8 cellular contexts compared by ENCODE assay signal in the genomic region with DNA sequence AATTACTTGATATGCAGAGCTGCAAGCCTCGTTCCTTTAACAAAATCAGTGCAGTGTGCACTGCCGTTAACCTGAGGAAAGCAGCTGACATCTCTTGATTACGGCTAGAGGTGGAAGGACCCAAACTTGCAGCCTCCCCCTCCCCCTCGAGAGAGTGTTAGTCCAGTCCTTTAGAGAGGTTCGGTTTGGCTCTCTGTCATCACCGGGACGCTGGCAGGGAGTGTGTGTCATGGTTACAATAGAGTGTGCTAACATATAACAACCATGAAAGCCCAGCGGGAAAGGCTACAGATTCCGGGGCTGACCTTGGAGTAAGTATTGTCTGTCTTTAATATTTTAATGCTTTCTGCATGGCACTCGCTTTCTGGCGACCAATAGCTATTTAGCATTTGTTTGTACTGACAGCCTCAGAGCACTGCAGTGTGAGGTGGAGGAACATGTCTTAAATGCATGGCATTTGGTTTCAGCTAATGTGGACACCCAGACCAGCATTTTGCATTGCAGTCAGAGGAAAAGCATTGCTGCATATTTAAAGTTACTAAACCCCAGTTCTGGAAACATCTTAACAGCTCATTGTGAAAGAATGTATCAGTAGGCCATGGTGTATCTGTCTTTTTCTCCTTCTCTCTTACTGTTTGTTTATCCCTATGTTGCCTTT.
DNase-seq lines count a peak whose midpoint lies in the region; ATAC-seq and TF ChIP-seq lines count a peak whose summit lies in the region.

No MANE protein-coding gene starts in this region.

- H3K9me3 ChIP-seq in HUES6 (ENCODE audit: control insufficient read depth, insufficient read depth, low read depth, low read length), result no peaks in the 10 kb centered on the region
- no peaks in the 10 kb centered on the region for H3K9me3 ChIP-seq in Karpas-422 (ENCODE audit: low read length)

- peak; percentile 78 for ATAC-seq in left lobe of liver
- ATAC-seq in GM19324 (IDR thresholded peaks at IDR 0.05; ENCODE audit: low FRiP score, unreplicated experiment), result no peak
- ATAC-seq in stimulated activated effector memory CD8-positive, alpha-beta T cell treated with anti-CD3 and anti-CD28 coated beads, Interleukin-12 subunit alpha, Interleukin-12 subunit beta, amount 100 ng/mL, for 72 hours, result no peak

- H3K36me3 ChIP-seq in HUES6 (ENCODE audit: control insufficient read depth, insufficient read depth, low read length) (no peaks in the 10 kb centered on the region), Karpas-422 (ENCODE audit: insufficient read depth, low read length) (no peaks in the 10 kb centered on the region)

- no peak overlapping the region; the same call in 1 of the 2 replicates for H3K27ac ChIP-seq in HUES6 (ENCODE audit: low read depth, low read length)
- no peak overlapping the region for H3K27ac ChIP-seq in substantia nigra (ENCODE audit: low read depth, low read length, poor library complexity, severe bottlenecking)
- H3K27ac ChIP-seq in Karpas-422 (ENCODE audit: low read length), result no peak overlapping the region

- DNase-seq in chondrocyte (ENCODE audit: low spot score) (no peak), left lobe of liver (ENCODE audit: low spot score) (peak; percentile 49), substantia nigra (lab: John Stamatoyannopoulos, UW) (peak in 29 of 49 donors; percentile 2 to 51 (median 19)), Karpas-422 (no peak)
- no peak for DNase-seq in activated CD8-positive, alpha-beta memory T cell treated with anti-CD3 and anti-CD28 coated beads, Interleukin-2, amount 50 U/mL, for 4 hours
- DNase-seq in stimulated activated effector memory CD8-positive, alpha-beta T cell treated with anti-CD3 and anti-CD28 coated beads, Interleukin-12 subunit alpha, Interleukin-12 subunit beta, amount 100 ng/mL, for 72 hours (ENCODE audit: low spot score in 2 of 2), result no peak

- no peaks in the 10 kb centered on the region for H3K9me3 Mint-ChIP-seq in chondrocyte (ENCODE audit: low read depth)
- no peaks in the 10 kb centered on the region for H3K9me3 Mint-ChIP-seq in stimulated activated effector memory CD8-positive, alpha-beta T cell treated with anti-CD3 and anti-CD28 coated beads, Interleukin-12 subunit alpha, Interleukin-12 subunit beta, amount 100 ng/mL, for 72 hours

- H3K4me3 Mint-ChIP-seq in chondrocyte (ENCODE audit: unreplicated experiment), result peak overlapping the region; percentile 66
- no peak overlapping the region for H3K4me3 Mint-ChIP-seq in stimulated activated effector memory CD8-positive, alpha-beta T cell treated with anti-CD3 and anti-CD28 coated beads, Interleukin-12 subunit alpha, Interleukin-12 subunit beta, amount 100 ng/mL, for 72 hours

- H4K20me1 ChIP-seq in Karpas-422 (ENCODE audit: insufficient read depth, low read depth, low read length), result no peaks in the 10 kb centered on the region

- no peak for TF ChIP-seq CTCF in chondrocyte (IDR thresholded peaks at IDR 0.05)

- peaks cover 42% of the 10 kb centered on the region for H3K4me1 ChIP-seq in HUES6 (ENCODE audit: control insufficient read depth, insufficient read depth, low read length)
- no peaks in the 10 kb centered on the region for H3K4me1 ChIP-seq in Karpas-422 (ENCODE audit: low read length)

- H3K9ac ChIP-seq in HUES6 (ENCODE audit: low read length), result peak overlapping the region; percentile 51
- no peak overlapping the region for H3K9ac ChIP-seq in Karpas-422 (ENCODE audit: low read length)

- H3K27ac Mint-ChIP-seq in chondrocyte (ENCODE audit: unreplicated experiment), result peak overlapping the region; percentile 88
- H3K27ac Mint-ChIP-seq in stimulated activated effector memory CD8-positive, alpha-beta T cell treated with anti-CD3 and anti-CD28 coated beads, Interleukin-12 subunit alpha, Interleukin-12 subunit beta, amount 100 ng/mL, for 72 hours, result no peak overlapping the region

- no peaks in the 10 kb centered on the region for H3K36me3 Mint-ChIP-seq in chondrocyte (ENCODE audit: low read depth)
- H3K36me3 Mint-ChIP-seq in stimulated activated effector memory CD8-positive, alpha-beta T cell treated with anti-CD3 and anti-CD28 coated beads, Interleukin-12 subunit alpha, Interleukin-12 subunit beta, amount 100 ng/mL, for 72 hours, result no peaks in the 10 kb centered on the region

- H3K9me2 ChIP-seq in Karpas-422 (replicated peaks; ENCODE audit: insufficient read depth, low read length), result no peaks in the 10 kb centered on the region

- H3K27me3 ChIP-seq in HUES6 (ENCODE audit: control insufficient read depth, insufficient read depth, low read length) (no peaks in the 10 kb centered on the region), Karpas-422 (ENCODE audit: low read length) (no peaks in the 10 kb centered on the region)

- H3K4me1 Mint-ChIP-seq in chondrocyte (ENCODE audit: low read depth), result peaks cover 36% of the 10 kb centered on the region
- no peaks in the 10 kb centered on the region for H3K4me1 Mint-ChIP-seq in stimulated activated effector memory CD8-positive, alpha-beta T cell treated with anti-CD3 and anti-CD28 coated beads, Interleukin-12 subunit alpha, Interleukin-12 subunit beta, amount 100 ng/mL, for 72 hours

- no peak overlapping the region for H3K4me2 ChIP-seq in Karpas-422 (ENCODE audit: low read depth, low read length, poor library complexity, severe bottlenecking)

- H2AFZ ChIP-seq in Karpas-422 (ENCODE audit: low read length), result no peak overlapping the region

- no peaks in the 10 kb centered on the region for H3K27me3 Mint-ChIP-seq in chondrocyte (ENCODE audit: low read depth)

- H3K4me3 ChIP-seq in HUES6 (ENCODE audit: low read depth, low read length) (peak overlapping the region; percentile 50), Karpas-422 (ENCODE audit: low read length) (no peak overlapping the region)

- H3K79me2 ChIP-seq in Karpas-422 (ENCODE audit: low read length), result no peaks in the 10 kb centered on the region

Comparison
In these comparisons a context has a peak if more than half of its experiments do, and no peak if none do; other contexts are left out.
1. DNase-seq: peak in left lobe of liver (single experiment) and substantia nigra (29 of 49); none in chondrocyte (single experiment), Karpas-422 (single experiment), activated CD8-positive, alpha-beta memory T cell treated with anti-CD3 and anti-CD28 coated beads, Interleukin-2, amount 50 U/mL, for 4 hours (single experiment) and stimulated activated effector memory CD8-positive, alpha-beta T cell treated with anti-CD3 and anti-CD28 coated beads, Interleukin-12 subunit alpha, Interleukin-12 subunit beta, amount 100 ng/mL, for 72 hours (0 of 2).